In the genomic region with DNA sequence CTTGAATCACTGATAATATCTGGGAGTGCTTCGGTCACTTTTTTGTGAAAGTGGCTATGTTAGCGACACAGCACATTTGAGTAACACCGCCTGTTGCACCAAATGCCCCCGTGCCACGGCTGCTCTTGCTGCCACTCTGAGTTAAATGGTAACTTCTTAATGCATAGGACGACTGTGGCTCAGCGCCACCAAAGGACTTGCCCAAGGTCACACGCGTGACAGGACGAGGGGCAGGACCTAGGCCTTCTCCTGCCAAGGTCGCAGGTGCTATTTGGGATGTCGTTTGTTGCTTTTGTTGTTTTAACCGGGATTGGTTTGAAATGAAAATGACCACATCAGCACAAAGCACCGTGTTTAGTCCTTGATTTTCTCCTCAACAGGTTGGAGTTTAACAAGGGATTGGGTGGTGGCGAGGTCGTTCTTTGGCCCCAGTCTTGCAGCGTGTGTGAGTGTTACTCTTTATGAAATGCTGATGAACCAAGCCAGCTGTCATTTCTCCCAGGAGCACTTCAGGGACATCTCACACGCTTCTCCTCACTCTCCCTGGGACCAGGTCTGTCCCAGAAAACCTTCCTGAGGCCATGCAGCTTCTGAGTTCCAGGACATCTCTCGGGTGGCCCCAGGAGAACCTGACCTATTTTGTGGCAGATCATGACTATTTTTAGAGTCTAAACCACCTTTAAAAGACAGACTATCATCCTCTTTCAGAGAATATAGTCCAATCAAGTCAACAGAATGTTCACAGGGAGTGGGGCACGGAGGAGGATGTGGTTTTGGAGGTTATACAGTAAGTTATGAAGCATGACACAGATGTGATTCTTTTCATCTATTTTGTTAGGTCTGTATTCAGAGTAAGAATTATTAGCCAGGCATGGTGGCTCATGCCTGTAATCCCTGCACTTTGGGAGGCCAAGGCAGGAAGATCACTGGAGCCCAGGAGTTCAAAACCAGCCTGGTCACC, we compare ENCODE assay signal across 8 cellular contexts. TPM values are rescaled to one million over a fixed set of nuclear protein-coding genes. Genes with fewer than 3 reads are reported as not detected.
DNase-seq lines count a peak whose midpoint lies in the region; ATAC-seq and TF ChIP-seq lines count a peak whose summit lies in the region.

No MANE protein-coding gene starts in this region.

- H3K4me3 ChIP-seq in ascending aorta (no peak overlapping the region), MG63 (no peak overlapping the region)

- H3K27ac Mint-ChIP-seq in activated T-cell treated with anti-CD3 and anti-CD28 coated beads, Interleukin-2, amount 50 U/mL, for 72 hours: no peak overlapping the region
- peak overlapping the region in 6 of 10 donors; percentile 28 to 88 (median 86) for H3K27ac Mint-ChIP-seq in naive thymus-derived CD8-positive, alpha-beta T cell

- H3K27me3 ChIP-seq in ascending aorta: no peaks in the 10 kb centered on the region
- H3K27me3 ChIP-seq in MG63: no peaks in the 10 kb centered on the region

- no peaks in the 10 kb centered on the region for H3K9me3 ChIP-seq in ascending aorta
- no peaks in the 10 kb centered on the region for H3K9me3 ChIP-seq in MG63

- H3K27ac ChIP-seq in ascending aorta: no peak overlapping the region

- peak overlapping the region; percentile 14 to 44 for H3K4me3 Mint-ChIP-seq in activated T-cell treated with anti-CD3 and anti-CD28 coated beads, Interleukin-2, amount 50 U/mL, for 72 hours
- H3K4me3 Mint-ChIP-seq in naive thymus-derived CD8-positive, alpha-beta T cell: peak overlapping the region; percentile 65 to 92 (median 83)

- no peaks in the 10 kb centered on the region for H3K9me3 Mint-ChIP-seq in activated T-cell treated with anti-CD3 and anti-CD28 coated beads, Interleukin-2, amount 50 U/mL, for 72 hours
- H3K9me3 Mint-ChIP-seq in naive thymus-derived CD8-positive, alpha-beta T cell: peaks cover 0 to under 1% (median 0%) of the 10 kb centered on the region in 9 donors

- H3K36me3 Mint-ChIP-seq in activated T-cell treated with anti-CD3 and anti-CD28 coated beads, Interleukin-2, amount 50 U/mL, for 72 hours (ENCODE audit: insufficient read depth in 2 of 2): no peaks in the 10 kb centered on the region
- no peaks in the 10 kb centered on the region for H3K36me3 Mint-ChIP-seq in naive thymus-derived CD8-positive, alpha-beta T cell

- peak; percentile 95 for ATAC-seq in HG03354 (IDR thresholded peaks at IDR 0.05; ENCODE audit: poor library complexity, severe bottlenecking, unreplicated experiment)
- peak; percentile 82 to 86 for ATAC-seq in activated T-cell treated with anti-CD3 and anti-CD28 coated beads, Interleukin-2, amount 50 U/mL, for 72 hours (replicated peaks in 1 of 2)
- ATAC-seq in naive thymus-derived CD8-positive, alpha-beta T cell: peak; percentile 100
- ATAC-seq in HG03039 (IDR thresholded peaks at IDR 0.05; ENCODE audit: unreplicated experiment): no peak

- no peaks in the 10 kb centered on the region for H3K27me3 Mint-ChIP-seq in activated T-cell treated with anti-CD3 and anti-CD28 coated beads, Interleukin-2, amount 50 U/mL, for 72 hours (ENCODE audit: low read depth)
- H3K27me3 Mint-ChIP-seq in naive thymus-derived CD8-positive, alpha-beta T cell: peaks cover 2 to 31% (median 15%) of the 10 kb centered on the region in 5 donors

- DNase-seq in Daoy (ENCODE audit: low read depth) (peak; percentile 26), ascending aorta (ENCODE audit: low spot score in 2 of 2) (no peak), MG63 (no peak), SIG-M5 (lab: John Stamatoyannopoulos, UW) (no peak)
- DNase-seq in activated T-cell treated with anti-CD3 and anti-CD28 coated beads, Interleukin-2, amount 50 U/mL, for 72 hours: peak; percentile 19 to 26
- DNase-seq in naive thymus-derived CD8-positive, alpha-beta T cell: peak; percentile 16 to 90 (median 74)

- H3K36me3 ChIP-seq in ascending aorta (no peaks in the 10 kb centered on the region), MG63 (peaks cover 56% of the 10 kb centered on the region)

- intact Hi-C loops in ascending aorta (cut with DNase I): no loop called here

- H3K4me1 ChIP-seq in ascending aorta: no peaks in the 10 kb centered on the region

- POLR2A ChIA-PET in naive thymus-derived CD8-positive, alpha-beta T cell (lab: Charles Lee): no interaction called here

- H3K4me1 Mint-ChIP-seq in activated T-cell treated with anti-CD3 and anti-CD28 coated beads, Interleukin-2, amount 50 U/mL, for 72 hours (ENCODE audit: low read depth): peaks cover 18% of the 10 kb centered on the region
- peaks cover 25 to 51% (median 35%) of the 10 kb centered on the region in 4 donors for H3K4me1 Mint-ChIP-seq in naive thymus-derived CD8-positive, alpha-beta T cell

- no peak for TF ChIP-seq CTCF in ascending aorta (IDR thresholded peaks at IDR 0.05)

RNA-seq across cellular contexts. Expression of a gene that starts 49.9 kb away (rescaled TPM):
- total RNA-seq in Daoy (2014; rRNA removed; shearing (Covaris generic)): 12.2 and 20.8 TPM in 2 replicates
- total RNA-seq in activated T-cell treated with anti-CD3 and anti-CD28 coated beads, Interleukin-2, amount 50 U/mL, for 72 hours: under 1 TPM; 0.38 to 0.51 TPM
- total RNA-seq in naive thymus-derived CD8-positive, alpha-beta T cell: under 1 TPM; 0.13 to 0.41 TPM
- polyA plus RNA-seq in naive thymus-derived CD8-positive, alpha-beta T cell: not detected
- 105 TPM for total RNA-seq in ascending aorta
- total RNA-seq in MG63 (2014; rRNA removed; shearing (Covaris generic); ENCODE audit: low replicate concordance): 15.1 and 28.9 TPM in 2 replicates

Comparison
In these comparisons a context has a peak if more than half of its experiments do, and no peak if none do; other contexts are left out.
1. DNase-seq: peak in Daoy (single experiment), activated T-cell treated with anti-CD3 and anti-CD28 coated beads, Interleukin-2, amount 50 U/mL, for 72 hours (2 of 2) and naive thymus-derived CD8-positive, alpha-beta T cell (10 of 10); none in ascending aorta (0 of 2), MG63 (single experiment) and SIG-M5 (single experiment).